13 cellular contexts compared by ENCODE assay signal in genomic region chr16:11679941-11680911, GRCh38. TPM values are rescaled to one million over a fixed set of nuclear protein-coding genes. Genes with fewer than 3 reads are reported as not detected.
DNase-seq lines count a peak whose midpoint lies in the region; ATAC-seq, FAIRE-seq and TF ChIP-seq lines count a peak whose summit lies in the region.
"Had no signal": no experiment of that assay in that cellular context is flagged by ENCODE, and none has a peak within 500 bp of the region (broad histone marks: within the 10 kb centered on the region; RNA-seq: fewer than 3 reads in every experiment).

No MANE protein-coding gene starts in this region.

- no peak for TF ChIP-seq POLR2A in gastroesophageal sphincter (IDR thresholded peaks at IDR 0.05)

- H3K27ac ChIP-seq in BLaER1 (peak overlapping the region; percentile 73), H9 (ENCODE audit: insufficient read length, low read depth, low read length) (no peak overlapping the region), gastroesophageal sphincter (peak overlapping the region in 2 of 4 donors; percentile 43 to 58)
- H3K27ac ChIP-seq: hepatocyte, ovary had no signal

- H3K9me3 Mint-ChIP-seq in H9, result no peaks in the 10 kb centered on the region
- H3K9me3 Mint-ChIP-seq in activated naive CD8-positive, alpha-beta T cell treated with anti-CD3 and anti-CD28 coated beads for 36 hours, result no peaks in the 10 kb centered on the region
- H3K9me3 Mint-ChIP-seq in nephron progenitor cell, result no peaks in the 10 kb centered on the region

- H3K36me3 Mint-ChIP-seq in H9 (ENCODE audit: insufficient read depth in 1 of 3, low read depth in 3 of 3) (peaks cover 20 to 62% (median 51%) of the 10 kb centered on the region in 3 experiments), nephron progenitor cell (ENCODE audit: low read depth) (peaks cover 47% of the 10 kb centered on the region)
- peaks cover 9% of the 10 kb centered on the region for H3K36me3 Mint-ChIP-seq in activated naive CD8-positive, alpha-beta T cell treated with anti-CD3 and anti-CD28 coated beads for 36 hours

- H3K4me1 Mint-ChIP-seq in H9 (peaks cover 9 to 18% of the 10 kb centered on the region in 2 experiments; a peak in 3 of 4 replicates), nephron progenitor cell (peaks cover 22% of the 10 kb centered on the region)
- peaks cover 66% of the 10 kb centered on the region for H3K4me1 Mint-ChIP-seq in activated naive CD8-positive, alpha-beta T cell treated with anti-CD3 and anti-CD28 coated beads for 36 hours

- H3K79me1 ChIP-seq in H9 (ENCODE audit: insufficient read depth, low read depth, low read length, poor library complexity, severe bottlenecking), result no peaks in the 10 kb centered on the region

- H3K4me3 Mint-ChIP-seq in H9, result no peak overlapping the region
- H3K4me3 Mint-ChIP-seq in activated naive CD8-positive, alpha-beta T cell treated with anti-CD3 and anti-CD28 coated beads for 36 hours, result no peak overlapping the region
- H3K4me3 Mint-ChIP-seq in nephron progenitor cell, result no peak overlapping the region

- no peak overlapping the region for H2BK20ac ChIP-seq in H9 (ENCODE audit: low read depth, low read length, poor library complexity, severe bottlenecking)

- H3K4me2 ChIP-seq in BLaER1, result peak overlapping the region; percentile 98
- no peak overlapping the region for H3K4me2 ChIP-seq in H9 (ENCODE audit: insufficient read depth, insufficient read length, low read length)
- H3K4me2 ChIP-seq: hepatocyte had no signal

- H3K56ac ChIP-seq in H9 (ENCODE audit: insufficient read length, low read depth, low read length), result no peak overlapping the region

- H3K27me3 ChIP-seq in BLaER1 (no peaks in the 10 kb centered on the region), H9 (ENCODE audit: insufficient read depth, low read length) (no peaks in the 10 kb centered on the region), gastroesophageal sphincter (no peaks in the 10 kb centered on the region)
- H3K27me3 ChIP-seq: hepatocyte, ovary had no signal

- H3K27me3 Mint-ChIP-seq in H9 (ENCODE audit: low read depth) (no peaks in the 10 kb centered on the region), nephron progenitor cell (ENCODE audit: low read depth, poor library complexity) (no peaks in the 10 kb centered on the region)
- H3K27me3 Mint-ChIP-seq in activated naive CD8-positive, alpha-beta T cell treated with anti-CD3 and anti-CD28 coated beads for 36 hours, result no peaks in the 10 kb centered on the region

- no peak for TF ChIP-seq EP300 in gastroesophageal sphincter (IDR thresholded peaks at IDR 0.05)

- peaks cover 82% of the 10 kb centered on the region for H3K36me3 ChIP-seq in BLaER1
- H3K36me3 ChIP-seq in gastroesophageal sphincter, result peaks cover 0 to 87% of the 10 kb centered on the region in 2 donors
- H3K36me3 ChIP-seq: ovary had no signal

- no peaks in the 10 kb centered on the region for H3K23me2 ChIP-seq in H9 (ENCODE audit: insufficient read length, low read depth, low read length, poor library complexity, severe bottlenecking)

- H2AFZ ChIP-seq in H9 (ENCODE audit: low read length), result no peak overlapping the region
- H2AFZ ChIP-seq: hepatocyte had no signal

- no peak overlapping the region for H2BK15ac ChIP-seq in H9 (ENCODE audit: low read depth, low read length)

- no peak overlapping the region for H2BK120ac ChIP-seq in H9 (ENCODE audit: low read depth, low read length, poor library complexity, severe bottlenecking)

- no peaks in the 10 kb centered on the region for H3K9me3 ChIP-seq in BLaER1
- no peaks in the 10 kb centered on the region for H3K9me3 ChIP-seq in H9 (ENCODE audit: control insufficient read depth, low read depth, low read length)
- no peaks in the 10 kb centered on the region for H3K9me3 ChIP-seq in gastroesophageal sphincter
- H3K9me3 ChIP-seq: ovary had no signal

- H3K9ac ChIP-seq in BLaER1 (peak overlapping the region; percentile 59), H9 (ENCODE audit: extremely low read depth, insufficient read length, low read length) (no peak overlapping the region)

- H4K8ac ChIP-seq in H9 (replicated peaks; ENCODE audit: insufficient read length, low read depth, low read length), result no peak overlapping the region

- no peaks in the 10 kb centered on the region for H3K79me2 ChIP-seq in H9 (ENCODE audit: insufficient read depth, low read length)

- H3K18ac ChIP-seq in H9 (ENCODE audit: insufficient read length, low read depth, low read length), result no peak overlapping the region

- H3K23ac ChIP-seq in H9 (ENCODE audit: insufficient read length, low read depth, low read length), result no peak overlapping the region

- no peak for DNase-seq in H9
- DNase-seq in activated naive CD8-positive, alpha-beta T cell treated with anti-CD3 and anti-CD28 coated beads for 36 hours, result no peak
- DNase-seq in nephron progenitor cell, result no peak
- DNase-seq in D721Med (ENCODE audit: insufficient read length, low spot score), result no peak
- DNase-seq: NCI-H2029 treated with DMSO at 0.1 percent for 48 hours; stimulated activated CD4-positive, alpha-beta T cell treated with anti-CD3 and anti-CD28 coated beads, Interleukin-1b, Interleukin-23, amount 100 ng/mL, for 48 hours had no signal

- H3T11ph ChIP-seq in H9 (ENCODE audit: low read length), result no peak overlapping the region

- H2BK5ac ChIP-seq in H9 (ENCODE audit: insufficient read length, low read length), result no peak overlapping the region

- no peak overlapping the region for H4K91ac ChIP-seq in H9 (ENCODE audit: insufficient read length, low read depth, low read length)

- H4K20me1 ChIP-seq in BLaER1 (peaks cover 81% of the 10 kb centered on the region), H9 (ENCODE audit: control insufficient read depth, insufficient read depth, insufficient read length) (no peaks in the 10 kb centered on the region)

- no peak overlapping the region for H2BK12ac ChIP-seq in H9 (ENCODE audit: insufficient read length, low read depth, low read length)

- no peak for FAIRE-seq in D721Med (lab: Jason Lieb, UNC)

- H3K14ac ChIP-seq in H9 (ENCODE audit: insufficient read depth, low read length), result no peak overlapping the region

- H4K5ac ChIP-seq in H9 (ENCODE audit: insufficient read length, low read depth, low read length), result no peak overlapping the region

- no CpG with 5 or more reads among the region's 12 CpGs for WGBS in H9 (ENCODE audit: extremely low coverage, insufficient read length, low lambda C conversion rate)
- WGBS in gastroesophageal sphincter (ENCODE audit: low coverage in 1 of 2), 2 donors, result 73% methylated on average over 4 to 5 of the region's 12 CpGs

- H3K27ac Mint-ChIP-seq in H9, result peak overlapping the region in 2 of 3 experiments; percentile 19 to 76; a peak in 2 of 7 replicates
- peak overlapping the region; percentile 76 for H3K27ac Mint-ChIP-seq in activated naive CD8-positive, alpha-beta T cell treated with anti-CD3 and anti-CD28 coated beads for 36 hours
- H3K27ac Mint-ChIP-seq in nephron progenitor cell, result peak overlapping the region; percentile 94

- ATAC-seq in gastroesophageal sphincter (no peak), GM21825 (IDR thresholded peaks at IDR 0.05; ENCODE audit: unreplicated experiment) (no peak), HG03442 (IDR thresholded peaks at IDR 0.05; ENCODE audit: unreplicated experiment) (no peak)

- H3K4ac ChIP-seq in H9 (ENCODE audit: low read depth, low read length), result no peak overlapping the region

- H3K4me3 ChIP-seq in BLaER1, result no peak overlapping the region
- H3K4me3 ChIP-seq in gastroesophageal sphincter, result no peak overlapping the region
- H3K4me3 ChIP-seq: hepatocyte, lung, ovary had no signal

- no peak for TF ChIP-seq CTCF in H9 (conservative IDR thresholded peaks at IDR 0.05)
- TF ChIP-seq CTCF in nephron progenitor cell (IDR thresholded peaks at IDR 0.05), result no peak
- TF ChIP-seq CTCF in gastroesophageal sphincter (IDR thresholded peaks at IDR 0.05), result no peak
- TF ChIP-seq CTCF in D721Med (IDR thresholded peaks at IDR 0.05; ENCODE audit: insufficient read depth, missing control alignments), result no peak

- H3K4me1 ChIP-seq in BLaER1 (peaks cover 100% of the 10 kb centered on the region), H9 (ENCODE audit: insufficient read depth, low read length) (no peaks in the 10 kb centered on the region), gastroesophageal sphincter (peaks cover 0 to 77% (median 10%) of the 10 kb centered on the region in 3 donors)

- H2AK5ac ChIP-seq in H9 (ENCODE audit: insufficient read length, low read length), result no peak overlapping the region

RNA-seq across cellular contexts. Expression of gene SNN, which starts 12.0 kb away (rescaled TPM):
- total RNA-seq in H9 (2021), result 43.9 and 44.2 TPM in 2 replicates
- total RNA-seq in activated naive CD8-positive, alpha-beta T cell treated with anti-CD3 and anti-CD28 coated beads for 36 hours, result 10 to 100 TPM; 10.3 to 11.2 TPM
- 10 to 100 TPM; 34.6 to 40.3 (median 39.7) TPM for total RNA-seq in gastroesophageal sphincter
